Comparison of ENCODE assay signal across 27 cellular contexts in the genomic region with DNA sequence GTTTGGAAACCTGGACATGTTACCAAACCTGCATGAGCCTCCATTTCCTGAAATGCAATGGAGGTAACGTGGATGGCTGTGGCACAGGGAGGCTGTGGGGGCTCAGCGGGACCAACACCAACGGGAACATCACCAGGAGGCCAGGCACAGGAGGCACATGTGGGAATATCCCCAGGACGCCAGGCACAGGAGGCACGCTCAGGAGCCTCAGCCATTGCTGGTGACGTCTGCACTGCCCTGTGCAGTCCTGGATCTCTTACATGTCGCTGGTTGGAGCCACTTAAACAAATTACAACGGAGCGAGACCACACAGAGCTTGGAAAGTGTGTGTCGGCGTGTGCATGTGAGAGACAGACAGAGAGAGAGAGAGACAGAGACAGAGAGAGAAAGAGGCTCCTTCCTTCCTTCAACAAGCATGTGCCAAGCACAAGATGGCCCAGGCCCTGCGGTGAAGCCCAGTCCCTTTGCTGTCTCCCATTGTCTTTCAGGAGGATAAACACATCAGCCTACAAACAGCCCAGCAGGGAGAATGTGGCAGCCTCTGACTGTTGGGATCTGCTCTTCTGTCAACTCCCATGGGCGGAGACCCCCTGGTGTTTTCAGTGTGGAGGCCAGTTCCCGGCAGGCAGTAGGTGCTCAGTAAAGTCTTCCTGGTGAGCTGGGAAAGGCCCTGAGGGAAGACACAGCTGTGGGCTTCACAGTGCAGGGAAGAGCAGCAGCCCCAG.
"Had no signal": no experiment of that assay in that cellular context is flagged by ENCODE, and none has a peak within 500 bp of the region (broad histone marks: within the 10 kb centered on the region; RNA-seq: fewer than 3 reads in every experiment).

No MANE protein-coding gene starts in this region.

- DNase-seq: dorsolateral prefrontal cortex; effector CD8-positive, alpha-beta T cell; endodermal cell; foreskin keratinocyte; heart right ventricle; hippocampal formation; left cardiac atrium; mesenchymal stem cell; mucosa of descending colon; naive thymus-derived CD4-positive, alpha-beta T cell; pancreas; right lobe of liver; small intestine; stimulated activated CD4-positive, alpha-beta T cell treated with anti-CD3 and anti-CD28 coated beads, Interleukin-15, amount 100 ng/mL, for 24 hours; stimulated activated CD4-positive, alpha-beta T cell treated with anti-CD3 and anti-CD28 coated beads, Interleukin-2, amount 100 ng/mL, for 48 hours; stimulated activated naive CD4-positive, alpha-beta T cell treated with Interleukin-2 at 50 U/mL for 16 hours; transverse colon; upper lobe of right lung; uterus had no signal

- H3K27ac ChIP-seq: dorsolateral prefrontal cortex, epithelial cell of prostate, foreskin keratinocyte, gastroesophageal sphincter, heart right ventricle, left lung, neutrophil, pancreas, right lobe of liver, thoracic aorta, transverse colon, upper lobe of right lung, uterus had no signal

- H3K36me3 Mint-ChIP-seq: mesothelial cell of epicardium; naive thymus-derived CD4-positive, alpha-beta T cell had no signal

- H3K36me3 ChIP-seq: gastroesophageal sphincter, heart right ventricle, left lung, neutrophil, pancreas, right lobe of liver, thoracic aorta, transverse colon, upper lobe of right lung, uterus had no signal

- H3K27ac Mint-ChIP-seq: endodermal cell, mesothelial cell of epicardium had no signal

- H3K4me3 ChIP-seq: dorsolateral prefrontal cortex, gastroesophageal sphincter, heart right ventricle, left lung, mucosa of descending colon, pancreas, right lobe of liver, thoracic aorta, transverse colon, upper lobe of right lung, uterus had no signal

- H3K4me3 Mint-ChIP-seq: endodermal cell; mesothelial cell of epicardium; naive thymus-derived CD4-positive, alpha-beta T cell; nephron had no signal

- H3K4me1 Mint-ChIP-seq: endodermal cell; mesothelial cell of epicardium; naive thymus-derived CD4-positive, alpha-beta T cell; nephron had no signal

- H3K4me1 ChIP-seq: gastroesophageal sphincter, heart right ventricle, left lung, pancreas, right lobe of liver, transverse colon, upper lobe of right lung, uterus had no signal

- ATAC-seq: esophagus mucosa; foreskin keratinocyte; gastroesophageal sphincter; heart right ventricle; left cardiac atrium; left lung; mucosa of descending colon; naive thymus-derived CD4-positive, alpha-beta T cell; pancreas; right lobe of liver; upper lobe of right lung had no signal

- H3K9me3 ChIP-seq: gastroesophageal sphincter, heart right ventricle, mucosa of descending colon, neutrophil, pancreas, right lobe of liver, thoracic aorta, transverse colon, upper lobe of right lung, uterus had no signal

- H3K27me3 ChIP-seq: dorsolateral prefrontal cortex, foreskin keratinocyte, gastroesophageal sphincter, heart right ventricle, left lung, neutrophil, pancreas, right lobe of liver, transverse colon, upper lobe of right lung, uterus had no signal
